ENCODE assay signal across 8 cellular contexts in genomic region chr6:27238010-27238983, GRCh38. TPM values are rescaled to one million over a fixed set of nuclear protein-coding genes. Genes with fewer than 3 reads are reported as not detected.
DNase-seq lines count a peak whose midpoint lies in the region; ATAC-seq, FAIRE-seq and TF ChIP-seq lines count a peak whose summit lies in the region.

No MANE protein-coding gene starts in this region.

- DNase-seq in HepG2 (ENCODE audit: low spot score) (no peak), right lobe of liver (no peak), testis (no peak), COR-L47 (lab: John Stamatoyannopoulos, UW) (no peak), NCI-H2081 treated with DMSO at 0.1 percent for 48 hours (lab: John Stamatoyannopoulos, UW) (no peak)
- DNase-seq in activated T-helper 1 cell treated with anti-CD3 and anti-CD28 coated beads, Interleukin-12 subunit alpha, Interleukin-12 subunit beta, Interleukin-2, Interleukin-4 antibody, amounts not matched to agents 30 ng/mL and 10 ng/mL and 1 ng/mL, durations not matched to agents 14 hours and 24 hours and 36 hours (ENCODE audit: low spot score): no peak

- H3K4me3 ChIP-seq in HepG2 (replicated peaks in 1 of 3; ENCODE audit: insufficient read depth in 1 of 3, low read depth in 2 of 3, low read length in 3 of 3): no peak overlapping the region; a peak in 1 of 6 replicates
- H3K4me3 ChIP-seq in right lobe of liver: no peak overlapping the region
- peak overlapping the region; percentile 62 for H3K4me3 ChIP-seq in iPS-15b (ENCODE audit: low read depth, low read length)
- H3K4me3 ChIP-seq in testis: peak overlapping the region; percentile 6

- H3K9me3 Mint-ChIP-seq in activated T-helper 1 cell treated with anti-CD3 and anti-CD28 coated beads, Interleukin-12 subunit alpha, Interleukin-12 subunit beta, Interleukin-2, Interleukin-4 antibody, amounts not matched to agents 30 ng/mL and 10 ng/mL and 1 ng/mL, durations not matched to agents 14 hours and 24 hours and 36 hours: no peaks in the 10 kb centered on the region

- H3K9ac ChIP-seq in HepG2 (ENCODE audit: insufficient read depth, low read depth, low read length): no peak overlapping the region
- H3K9ac ChIP-seq in iPS-15b (ENCODE audit: low read depth, low read length): peak overlapping the region; percentile 65

- in situ Hi-C loops in HepG2 (cut with HindIII; ENCODE audit: extremely low pct_ligation_motif_present, low pct_unique_long_range_greater_than_20kb): no loop called here

- no peak overlapping the region for H3K27ac ChIP-seq in HepG2 (ENCODE audit: extremely low read length, insufficient read depth, low read length)
- H3K27ac ChIP-seq in right lobe of liver: no peak overlapping the region
- H3K27ac ChIP-seq in testis: no peak overlapping the region

- peaks cover 51% of the 10 kb centered on the region for H3K27me3 Mint-ChIP-seq in activated T-helper 1 cell treated with anti-CD3 and anti-CD28 coated beads, Interleukin-12 subunit alpha, Interleukin-12 subunit beta, Interleukin-2, Interleukin-4 antibody, amounts not matched to agents 30 ng/mL and 10 ng/mL and 1 ng/mL, durations not matched to agents 14 hours and 24 hours and 36 hours (ENCODE audit: insufficient read depth)

- no peaks in the 10 kb centered on the region for H3K79me2 ChIP-seq in HepG2 (ENCODE audit: insufficient read depth, low read length)

- 51% methylated on average over 41 of the region's 41 CpGs for WGBS in HepG2 (ENCODE audit: low lambda C conversion rate)
- 2% methylated on average over 21 of the region's 41 CpGs for WGBS in right lobe of liver (ENCODE audit: insufficient coverage, low coverage, low lambda C conversion rate, missing lambda C conversion rate)
- 1% methylated on average over 41 of the region's 41 CpGs for WGBS in testis, 2 donors

- H3K4me3 Mint-ChIP-seq in activated T-helper 1 cell treated with anti-CD3 and anti-CD28 coated beads, Interleukin-12 subunit alpha, Interleukin-12 subunit beta, Interleukin-2, Interleukin-4 antibody, amounts not matched to agents 30 ng/mL and 10 ng/mL and 1 ng/mL, durations not matched to agents 14 hours and 24 hours and 36 hours: peak overlapping the region; percentile 71

- POLR2A ChIA-PET in HepG2 (lab: Yijun Ruan, JAX): no interaction called here

- TF ChIP-seq RAD21 in HepG2 (CRISPR knock-in tag; IDR thresholded peaks at IDR 0.05): no peak

- TF ChIP-seq POLR2A in HepG2 (IDR thresholded peaks at IDR 0.05; ENCODE audit: insufficient read depth in 1 of 2, low read depth in 2 of 2, low read length in 2 of 2) (no peak), right lobe of liver (IDR thresholded peaks at IDR 0.05) (no peak), testis (IDR thresholded peaks at IDR 0.05) (no peak)

- peaks cover 23% of the 10 kb centered on the region for H3K4me1 Mint-ChIP-seq in activated T-helper 1 cell treated with anti-CD3 and anti-CD28 coated beads, Interleukin-12 subunit alpha, Interleukin-12 subunit beta, Interleukin-2, Interleukin-4 antibody, amounts not matched to agents 30 ng/mL and 10 ng/mL and 1 ng/mL, durations not matched to agents 14 hours and 24 hours and 36 hours (ENCODE audit: low read depth)

- FAIRE-seq in HepG2 (lab: Jason Lieb, UNC): no peak

- intact Hi-C loops in HepG2 (cut with micrococcal nuclease; ENCODE audit: unreplicated experiment) (no loop called here), right lobe of liver (cut with DNase I) (no loop called here), testis (cut with DNase I; ENCODE audit: low total_unique reads) (no loop called here)
- intact Hi-C loops in activated T-helper 1 cell treated with anti-CD3 and anti-CD28 coated beads, Interleukin-12 subunit alpha, Interleukin-12 subunit beta, Interleukin-2, Interleukin-4 antibody, amounts not matched to agents 30 ng/mL and 10 ng/mL and 1 ng/mL, durations not matched to agents 14 hours and 24 hours and 36 hours (cut with micrococcal nuclease): loop anchor here (2.0 to 5.0 kb wide), 2 partner anchors 51 to 434 kb away; no protein-coding TSS in a partner anchor

- H3K36me3 ChIP-seq in HepG2 (replicated peaks in 1 of 2; ENCODE audit: control insufficient read depth in 1 of 2, insufficient read depth in 2 of 2, low read length in 2 of 2) (no peaks in the 10 kb centered on the region), right lobe of liver (no peaks in the 10 kb centered on the region), iPS-15b (ENCODE audit: control insufficient read depth, insufficient read depth, low read length) (no peaks in the 10 kb centered on the region), testis (ENCODE audit: low read depth, missing control alignments) (no peaks in the 10 kb centered on the region)

- no peak overlapping the region for H2AFZ ChIP-seq in HepG2 (ENCODE audit: low read length)

- H4K20me1 ChIP-seq in HepG2 (ENCODE audit: insufficient read depth, low read length): no peaks in the 10 kb centered on the region

- no peak for TF ChIP-seq CTCF in HepG2 (CRISPR knock-in tag; IDR thresholded peaks at IDR 0.05)
- TF ChIP-seq CTCF in right lobe of liver (IDR thresholded peaks at IDR 0.05): no peak
- no peak for TF ChIP-seq CTCF in testis (IDR thresholded peaks at IDR 0.05)

- no peak overlapping the region for H3K27ac Mint-ChIP-seq in activated T-helper 1 cell treated with anti-CD3 and anti-CD28 coated beads, Interleukin-12 subunit alpha, Interleukin-12 subunit beta, Interleukin-2, Interleukin-4 antibody, amounts not matched to agents 30 ng/mL and 10 ng/mL and 1 ng/mL, durations not matched to agents 14 hours and 24 hours and 36 hours

- no peaks in the 10 kb centered on the region for H3K27me3 ChIP-seq in HepG2 (ENCODE audit: control insufficient read depth in 1 of 2, insufficient read depth in 2 of 2, low read length in 2 of 2)
- H3K27me3 ChIP-seq in right lobe of liver: peaks cover 0 to 44% of the 10 kb centered on the region in 2 donors
- peaks cover 24% of the 10 kb centered on the region for H3K27me3 ChIP-seq in iPS-15b (ENCODE audit: control insufficient read depth, insufficient read depth, low read length)
- H3K27me3 ChIP-seq in testis: no peaks in the 10 kb centered on the region

- CTCF ChIA-PET in HepG2 (lab: Yijun Ruan, JAX; ENCODE audit: low intra/inter-chr PET ratio, low total read pairs): no interaction called here

- peak overlapping the region; percentile 58 for H3K4me2 ChIP-seq in HepG2 (ENCODE audit: low read depth, low read length)

- TF ChIP-seq EP300 in HepG2 (IDR thresholded peaks at IDR 0.05; ENCODE audit: low read depth in 2 of 2, low read length in 2 of 2) (no peak), HepG2 (CRISPR knock-in tag; IDR thresholded peaks at IDR 0.05; ENCODE audit: borderline replicate concordance) (no peak)

- peaks cover 5% of the 10 kb centered on the region for H3K36me3 Mint-ChIP-seq in activated T-helper 1 cell treated with anti-CD3 and anti-CD28 coated beads, Interleukin-12 subunit alpha, Interleukin-12 subunit beta, Interleukin-2, Interleukin-4 antibody, amounts not matched to agents 30 ng/mL and 10 ng/mL and 1 ng/mL, durations not matched to agents 14 hours and 24 hours and 36 hours (ENCODE audit: low read depth)

- ATAC-seq in HepG2: peak; percentile 19; the same call in 2 of the 3 replicates
- ATAC-seq in right lobe of liver: no peak
- ATAC-seq in HG03280 (IDR thresholded peaks at IDR 0.05; ENCODE audit: unreplicated experiment): no peak

- H3K9me3 ChIP-seq in HepG2 (ENCODE audit: low read length) (0 out of 2 replicates have a peak, but pooled peaks cover 7% of the 10 kb centered on the region), right lobe of liver (no peaks in the 10 kb centered on the region), iPS-15b (ENCODE audit: control insufficient read depth, insufficient read depth, low read length) (no peaks in the 10 kb centered on the region), testis (no peaks in the 10 kb centered on the region)

- BruUV-seq in HepG2 (replicated peaks; lab: Mats Ljungman, UMichigan): no TSS peak

- H3K4me1 ChIP-seq in HepG2 (ENCODE audit: insufficient read depth, low read length) (peaks cover 31% of the 10 kb centered on the region), right lobe of liver (no peaks in the 10 kb centered on the region), iPS-15b (ENCODE audit: control insufficient read depth, insufficient read depth, low read length) (no peaks in the 10 kb centered on the region), testis (no peaks in the 10 kb centered on the region)

TF ChIP-seq in HepG2, 621 proteins besides CTCF, POLR2A, EP300 and RAD21 (continues in another document):
- TF ChIP-seq ZNF768 (CRISPR knock-in tag; IDR thresholded peaks at IDR 0.05): 0 out of 2 replicates have a peak, but pooled peaks have one; percentile 15
- TF ChIP-seq ZNF703 (CRISPR knock-in tag; IDR thresholded peaks at IDR 0.05; ENCODE audit: borderline replicate concordance): no peak

RNA-seq across cellular contexts. Expression of gene PRSS16, which starts 9.2 kb away (rescaled TPM):
- total RNA-seq in HepG2 (2016; rRNA removed; fragmentation: Illumina TruSeq; extraction: Trizol): not detected in 2 replicates
- not detected in 2 replicates for total RNA-seq in HepG2 (2016; cell fraction: cytosol; rRNA removed; fragmentation: Illumina TruSeq; extraction: Trizol; ENCODE audit: low read depth)
- total RNA-seq in HepG2 (2016; cell fraction: insoluble cytoplasmic fraction; rRNA removed; fragmentation: Illumina TruSeq; extraction: Trizol): not detected in 2 replicates
- total RNA-seq in HepG2 (2016; cell fraction: membrane; rRNA removed; fragmentation: Illumina TruSeq; extraction: Trizol): not detected in 2 replicates
- total RNA-seq in HepG2 (2016; cell fraction: nucleus; rRNA removed; fragmentation: Illumina TruSeq; extraction: Trizol): not detected in 2 replicates
- not detected in 2 replicates for polyA plus RNA-seq in HepG2 (2011; rRNA removed)
- polyA plus RNA-seq in HepG2 (2011; cell fraction: cytosol; rRNA removed): not detected in 2 replicates
- polyA plus RNA-seq in HepG2 (2011; cell fraction: nucleus; rRNA removed): not detected in 2 replicates
- polyA plus RNA-seq in HepG2 (2012): not detected in 2 replicates
- polyA plus RNA-seq in HepG2 (2016; cell fraction: cytosol; fragmentation: Illumina TruSeq; extraction: Trizol; ENCODE audit: low read depth): not detected in 2 replicates
- polyA plus RNA-seq in HepG2 (2016; cell fraction: insoluble cytoplasmic fraction; fragmentation: Illumina TruSeq; extraction: Trizol; ENCODE audit: low read depth): not detected in 2 replicates
- polyA plus RNA-seq in HepG2 (2016; cell fraction: membrane; fragmentation: Illumina TruSeq; extraction: Trizol; ENCODE audit: low read depth): not detected in 2 replicates
- not detected in 2 replicates for polyA plus RNA-seq in HepG2 (2016; cell fraction: nucleus; fragmentation: Illumina TruSeq; extraction: Trizol; ENCODE audit: insufficient read depth, low read depth)
- 0.26 and 1.4 TPM in 2 replicates for polyA minus RNA-seq in HepG2 (2011; rRNA and poly(A)+ RNA removed; ENCODE audit: low replicate concordance)
- not detected in 2 replicates for polyA minus RNA-seq in HepG2 (2011; cell fraction: cytosol; rRNA and poly(A)+ RNA removed)
- not detected in 2 replicates for polyA minus RNA-seq in HepG2 (2011; cell fraction: nucleus; rRNA and poly(A)+ RNA removed)
- under 1 TPM in 2 of 6 experiments, not detected in 4; 0.29 to 0.37 TPM for total RNA-seq in right lobe of liver
- 0.13 and 0.98 TPM in 2 replicates for total RNA-seq in activated T-helper 1 cell treated with anti-CD3 and anti-CD28 coated beads, Interleukin-12 subunit alpha, Interleukin-12 subunit beta, Interleukin-2, Interleukin-4 antibody, amounts not matched to agents 30 ng/mL and 10 ng/mL and 1 ng/mL, durations not matched to agents 14 hours and 24 hours and 36 hours
- total RNA-seq in testis: 1 to 10 TPM; 7.9 to 8.6 TPM
- 4.5 TPM for polyA plus RNA-seq in testis (ENCODE audit: insufficient read depth, low read depth, low replicate concordance)

Comparison
In these comparisons a context has a peak if more than half of its experiments do, and no peak if none do; other contexts are left out.
1. H3K4me3 ChIP-seq: peak in iPS-15b (single experiment) and testis (2 of 2); none in HepG2 (0 of 3) and right lobe of liver (0 of 3).